In genomic region chr9:115262477-115262876, GRCh38 we compare ENCODE assay signal across 8 cellular contexts.
DNase-seq lines count a peak whose midpoint lies in the region; ATAC-seq and TF ChIP-seq lines count a peak whose summit lies in the region.

No MANE protein-coding gene starts in this region.

- CTCF ChIA-PET in IMR-90 (lab: Yijun Ruan, JAX) = interaction anchor here (0.7 kb wide), 1 partner anchor 9 kb away, joined by 3 read pairs; no protein-coding TSS in a partner anchor

- ATAC-seq in IMR-90 (ENCODE audit: low read depth) (peak; percentile 19), left cardiac atrium (peak; percentile 71 to 85), aorta (ENCODE audit: low FRiP score) (no peak), GM21447 (IDR thresholded peaks at IDR 0.05; ENCODE audit: unreplicated experiment) (no peak)

- H3K4me3 ChIP-seq in IMR-90 (ENCODE audit: insufficient read depth, low read depth, low read length) = no peak overlapping the region
- no peak overlapping the region for H3K4me3 ChIP-seq in aorta (ENCODE audit: low read length in 2 of 2)

- no peak overlapping the region for H3K4me3 Mint-ChIP-seq in activated T-helper 2 cell treated with anti-CD3 and anti-CD28 coated beads, Interferon-gamma antibody, Interleukin-2, Interleukin-4, amounts not matched to agents 10 μg/mL and 5 μg/mL and 100 μg/mL, durations not matched to agents 14 hours and 24 hours and 36 hours (ENCODE audit: low read depth)

- no peak overlapping the region for H2AFZ ChIP-seq in IMR-90 (replicated peaks; ENCODE audit: low read length, poor library complexity)

- no peaks in the 10 kb centered on the region for H4K20me1 ChIP-seq in IMR-90 (ENCODE audit: insufficient read depth, low read length)

- H3K18ac ChIP-seq in IMR-90 (ENCODE audit: low read depth, low read length) = peak overlapping the region; percentile 72

- H4K5ac ChIP-seq in IMR-90 (ENCODE audit: low read depth, low read length) = peak overlapping the region; percentile 44

- H3K4me1 ChIP-seq in IMR-90 (ENCODE audit: control insufficient read depth, insufficient read depth, low read length) = peaks cover 14% of the 10 kb centered on the region
- no peaks in the 10 kb centered on the region for H3K4me1 ChIP-seq in aorta (ENCODE audit: control insufficient read depth in 1 of 2, insufficient read depth in 2 of 2, low read length in 2 of 2)

- H3K36me3 Mint-ChIP-seq in activated T-helper 2 cell treated with anti-CD3 and anti-CD28 coated beads, Interferon-gamma antibody, Interleukin-2, Interleukin-4, amounts not matched to agents 10 μg/mL and 5 μg/mL and 100 μg/mL, durations not matched to agents 14 hours and 24 hours and 36 hours (ENCODE audit: low read depth) = no peaks in the 10 kb centered on the region

- intact Hi-C loops in IMR-90 (cut with micrococcal nuclease) (loop anchor here (2.0 to 5.0 kb wide), 2 partner anchors 105 to 144 kb away; partner anchors contain the start of gene TNC), left cardiac atrium (cut with DNase I) (no loop called here), aorta (cut with DNase I) (no loop called here)
- intact Hi-C loops in activated T-helper 2 cell treated with anti-CD3 and anti-CD28 coated beads, Interferon-gamma antibody, Interleukin-2, Interleukin-4, amounts not matched to agents 10 μg/mL and 5 μg/mL and 100 μg/mL, durations not matched to agents 14 hours and 24 hours and 36 hours (cut with micrococcal nuclease) = no loop called here

- in situ Hi-C loops in IMR-90 (cut with MboI; ENCODE audit: low sequenced_read_pairs) = no loop called here

- H3K23ac ChIP-seq in IMR-90 (ENCODE audit: low read depth, low read length) = peak overlapping the region; percentile 76; the same call in 1 of the 2 replicates

- no peak overlapping the region for H3K4me2 ChIP-seq in IMR-90 (ENCODE audit: low read depth, low read length)

- H2AK9ac ChIP-seq in IMR-90 (replicated peaks; ENCODE audit: low read depth, low read length, poor library complexity) = peak overlapping the region; percentile 10

- H3K4ac ChIP-seq in IMR-90 (ENCODE audit: low read depth, low read length) = peak overlapping the region; percentile 78

- peaks cover 7% of the 10 kb centered on the region for H3K9me1 ChIP-seq in IMR-90 (ENCODE audit: insufficient read depth, low read length)

- H3K9me3 ChIP-seq in IMR-90 (ENCODE audit: control insufficient read depth, insufficient read depth, low read length) (no peaks in the 10 kb centered on the region), aorta (ENCODE audit: control insufficient read depth, low read length) (no peaks in the 10 kb centered on the region)

- no peak overlapping the region for H3K56ac ChIP-seq in IMR-90 (ENCODE audit: extremely low read depth, insufficient read depth, low read length)

- peak overlapping the region; percentile 69 for H3K14ac ChIP-seq in IMR-90 (replicated peaks; ENCODE audit: low read depth, low read length)

- no peaks in the 10 kb centered on the region for H3K9me3 Mint-ChIP-seq in activated T-helper 2 cell treated with anti-CD3 and anti-CD28 coated beads, Interferon-gamma antibody, Interleukin-2, Interleukin-4, amounts not matched to agents 10 μg/mL and 5 μg/mL and 100 μg/mL, durations not matched to agents 14 hours and 24 hours and 36 hours

- no peak for TF ChIP-seq POLR2A in IMR-90 (IDR thresholded peaks at IDR 0.05; ENCODE audit: low read depth, low read length)

- peak overlapping the region; percentile 72; the same call in 1 of the 3 replicates for H2BK15ac ChIP-seq in IMR-90 (ENCODE audit: low read depth, low read length)

- POLR2A ChIA-PET in IMR-90 (lab: Charles Lee; ENCODE audit: unreplicated experiment) = no interaction called here

- H3K27me3 ChIP-seq in IMR-90 (ENCODE audit: control insufficient read depth, insufficient read depth, low read length) (no peaks in the 10 kb centered on the region), aorta (ENCODE audit: control insufficient read depth in 1 of 2, insufficient read depth in 2 of 2, low read length in 1 of 2) (no peaks in the 10 kb centered on the region)

- no TSS peak for BruUV-seq in IMR-90 (replicated peaks; lab: Mats Ljungman, UMichigan)

- dilution Hi-C loops in IMR-90 (cut with HindIII; ENCODE audit: low sequenced_read_pairs, unreplicated experiment) = no loop called here

- H3K9ac ChIP-seq in IMR-90 (ENCODE audit: low read depth, low read length) = no peak overlapping the region

- no peak for TF ChIP-seq CTCF in IMR-90 (conservative IDR thresholded peaks at IDR 0.05; ENCODE audit: low read depth, low read length)

- peak overlapping the region; percentile 74 for H2BK5ac ChIP-seq in IMR-90 (ENCODE audit: low read depth, low read length, poor library complexity, severe bottlenecking)

- H3K79me1 ChIP-seq in IMR-90 (ENCODE audit: low read depth in 1 of 2, low read length in 2 of 2) = no peaks in the 10 kb centered on the region

- TF ChIP-seq RAD21 in IMR-90 (IDR thresholded peaks at IDR 0.05; ENCODE audit: low read length) = no peak

- peak overlapping the region; percentile 89 for H4K91ac ChIP-seq in IMR-90 (ENCODE audit: insufficient read depth, low read depth, low read length)

- H3K36me3 ChIP-seq in IMR-90 (ENCODE audit: control insufficient read depth, insufficient read depth, low read length) (no peaks in the 10 kb centered on the region), aorta (ENCODE audit: control insufficient read depth in 1 of 2, insufficient read depth in 2 of 2, low read length in 1 of 2) (no peaks in the 10 kb centered on the region)

- H2BK120ac ChIP-seq in IMR-90 (ENCODE audit: low read depth, low read length) = peak overlapping the region; percentile 81

- no peaks in the 10 kb centered on the region for H3K4me1 Mint-ChIP-seq in activated T-helper 2 cell treated with anti-CD3 and anti-CD28 coated beads, Interferon-gamma antibody, Interleukin-2, Interleukin-4, amounts not matched to agents 10 μg/mL and 5 μg/mL and 100 μg/mL, durations not matched to agents 14 hours and 24 hours and 36 hours (ENCODE audit: low read depth)

- H2AK5ac ChIP-seq in IMR-90 (ENCODE audit: low read depth, low read length) = peak overlapping the region; percentile 97

- H3K27ac ChIP-seq in IMR-90 (ENCODE audit: insufficient read depth, low read length) (peak overlapping the region; percentile 93), aorta (ENCODE audit: low read depth in 1 of 2, low read length in 2 of 2) (no peak overlapping the region)

- DNase-seq in A172 (ENCODE audit: low spot score) (peak; percentile 95), IMR-90 (peak; percentile 75), RPMI7951 (ENCODE audit: low read depth) (peak; percentile 100), left cardiac atrium (peak; percentile 82), aorta (no peak)
- no peak for DNase-seq in effector CD4-positive, alpha-beta T cell
- no peak for DNase-seq in activated T-helper 2 cell treated with anti-CD3 and anti-CD28 coated beads, Interferon-gamma antibody, Interleukin-2, Interleukin-4, amounts not matched to agents 10 μg/mL and 5 μg/mL and 100 μg/mL, durations not matched to agents 14 hours and 24 hours and 36 hours (ENCODE audit: low spot score)

- peak overlapping the region; percentile 85; the same call in 1 of the 2 replicates for H2BK20ac ChIP-seq in IMR-90 (ENCODE audit: low read depth, low read length)

- no peaks in the 10 kb centered on the region for H3K27me3 Mint-ChIP-seq in activated T-helper 2 cell treated with anti-CD3 and anti-CD28 coated beads, Interferon-gamma antibody, Interleukin-2, Interleukin-4, amounts not matched to agents 10 μg/mL and 5 μg/mL and 100 μg/mL, durations not matched to agents 14 hours and 24 hours and 36 hours (ENCODE audit: low read depth)

- H3K27ac Mint-ChIP-seq in activated T-helper 2 cell treated with anti-CD3 and anti-CD28 coated beads, Interferon-gamma antibody, Interleukin-2, Interleukin-4, amounts not matched to agents 10 μg/mL and 5 μg/mL and 100 μg/mL, durations not matched to agents 14 hours and 24 hours and 36 hours = no peak overlapping the region

- peak overlapping the region in 1 of 2 experiments; percentile 53; a peak in 2 of 4 replicates for H4K8ac ChIP-seq in IMR-90 (ENCODE audit: low read depth in 2 of 2, low read length in 2 of 2)

TF ChIP-seq in IMR-90, 13 proteins besides CTCF, POLR2A, EP300 and RAD21:
- TF ChIP-seq CEBPB (IDR thresholded peaks at IDR 0.05; ENCODE audit: low read depth, low read length) (peak; percentile 39; the same call in 1 of the 2 replicates), MXI1 (IDR thresholded peaks at IDR 0.05; ENCODE audit: borderline replicate concordance, low read depth, low read length) (no peak), NFE2L2 (IDR thresholded peaks at IDR 0.05; ENCODE audit: low read depth, low read length) (no peak)

Comparison
In these comparisons a context has a peak if more than half of its experiments do, and no peak if none do; other contexts are left out.
1. DNase-seq: peak in A172 (single experiment), IMR-90 (single experiment), RPMI7951 (single experiment) and left cardiac atrium (single experiment); none in effector CD4-positive, alpha-beta T cell (single experiment), aorta (0 of 2) and activated T-helper 2 cell treated with anti-CD3 and anti-CD28 coated beads, Interferon-gamma antibody, Interleukin-2, Interleukin-4, amounts not matched to agents 10 μg/mL and 5 μg/mL and 100 μg/mL, durations not matched to agents 14 hours and 24 hours and 36 hours (single experiment).
2. ATAC-seq: peak in IMR-90 (single experiment) and left cardiac atrium (2 of 2); none in aorta (single experiment) and GM21447 (single experiment).